ENCODE assay signal across 1 cellular context in genomic region chr3:177147790-177148189, GRCh38.
TF ChIP-seq lines count a peak whose summit lies in the region.

No MANE protein-coding gene starts in this region.

TF ChIP-seq in K562, 482 proteins besides CTCF, POLR2A, EP300 and RAD21:
- TF ChIP-seq HDAC3 (IDR thresholded peaks at IDR 0.05; ENCODE audit: borderline replicate concordance, partially characterized antibody) (peak; percentile 38), MTA2 (IDR thresholded peaks at IDR 0.05; ENCODE audit: low read depth) (peak; percentile 42; the same call in 1 of the 2 replicates), PRDM10 (IDR thresholded peaks at IDR 0.05; ENCODE audit: partially characterized antibody) (peak; percentile 64), RFX1 (IDR thresholded peaks at IDR 0.05) (peak; percentile 76), FOXK2 (conservative IDR thresholded peaks at IDR 0.05 in 1 of 2, IDR thresholded peaks at IDR 0.05 in 1 of 2; ENCODE audit: low read depth in 2 of 2) (peak in 1 of 2 experiments; percentile 51; a peak in 2 of 4 replicates), SMARCE1 (IDR thresholded peaks at IDR 0.05) (peak; percentile 13; the same call in 1 of the 2 replicates), POLR2G (IDR thresholded peaks at IDR 0.05; ENCODE audit: low read depth, low read length) (no peak), TEAD4 (IDR thresholded peaks at IDR 0.05; ENCODE audit: low read length) (peak; percentile 71), TEAD4 (CRISPR knock-in tag; IDR thresholded peaks at IDR 0.05; ENCODE audit: borderline replicate concordance) (no peak), TAL1 (IDR thresholded peaks at IDR 0.05) (peak; percentile 72), FOXA3 (CRISPR knock-in tag; conservative IDR thresholded peaks at IDR 0.05 in 1 of 2, IDR thresholded peaks at IDR 0.05 in 1 of 2) (peak; percentile 26 to 40; a peak in 2 of 4 replicates), TCF3 (CRISPR knock-in tag; IDR thresholded peaks at IDR 0.05) (peak; percentile 78), HIVEP1 (CRISPR knock-in tag; IDR thresholded peaks at IDR 0.05) (no peak), SMARCA4 (IDR thresholded peaks at IDR 0.05) (peak; percentile 61; the same call in 1 of the 2 replicates), YY1 (IDR thresholded peaks at IDR 0.05; ENCODE audit: borderline replicate concordance in 1 of 3, control insufficient read depth in 1 of 3, extremely low read depth in 1 of 3, insufficient read depth in 3 of 3, insufficient read length in 1 of 3, insufficient replicate concordance in 2 of 3, low read depth in 1 of 3, low read length in 2 of 3) (peak in 1 of 3 experiments; percentile 19), DPF2 (IDR thresholded peaks at IDR 0.05) (peak; percentile 70), FOXM1 (IDR thresholded peaks at IDR 0.05; ENCODE audit: low read depth) (peak; percentile 17; the same call in 1 of the 2 replicates), FOXM1 (CRISPR knock-in tag; IDR thresholded peaks at IDR 0.05; ENCODE audit: low read depth) (no peak), CREB3L1 (IDR thresholded peaks at IDR 0.05; ENCODE audit: borderline replicate concordance, low read depth) (no peak), CBFA2T2 (conservative IDR thresholded peaks at IDR 0.05) (0 out of 2 replicates have a peak, but pooled peaks have one; percentile 12), KAT2B (IDR thresholded peaks at IDR 0.05; ENCODE audit: low read depth, low read length) (no peak), IRF9 (tag; IDR thresholded peaks at IDR 0.05) (no peak), NCOR1 (IDR thresholded peaks at IDR 0.05) (0 out of 2 replicates have a peak, but pooled peaks have one; percentile 43), CHCHD3 (CRISPR knock-in tag; IDR thresholded peaks at IDR 0.05) (no peak), CBFA2T3 (IDR thresholded peaks at IDR 0.05) (peak; percentile 57), ZFPM2 (CRISPR knock-in tag; IDR thresholded peaks at IDR 0.05) (no peak), GTF2B (IDR thresholded peaks at IDR 0.05; ENCODE audit: extremely low read depth, insufficient read length) (no peak), ARID1B (IDR thresholded peaks at IDR 0.05) (peak; percentile 87), EHMT2 (IDR thresholded peaks at IDR 0.05) (0 out of 2 replicates have a peak, but pooled peaks have one; percentile 33), FOXJ2 (tag; IDR thresholded peaks at IDR 0.05) (peak; percentile 67; the same call in 1 of the 2 replicates)
TF ChIP-seq in K562: peak in this region for 20.
